ENCODE assay signal across 20 cellular contexts in the genomic region with DNA sequence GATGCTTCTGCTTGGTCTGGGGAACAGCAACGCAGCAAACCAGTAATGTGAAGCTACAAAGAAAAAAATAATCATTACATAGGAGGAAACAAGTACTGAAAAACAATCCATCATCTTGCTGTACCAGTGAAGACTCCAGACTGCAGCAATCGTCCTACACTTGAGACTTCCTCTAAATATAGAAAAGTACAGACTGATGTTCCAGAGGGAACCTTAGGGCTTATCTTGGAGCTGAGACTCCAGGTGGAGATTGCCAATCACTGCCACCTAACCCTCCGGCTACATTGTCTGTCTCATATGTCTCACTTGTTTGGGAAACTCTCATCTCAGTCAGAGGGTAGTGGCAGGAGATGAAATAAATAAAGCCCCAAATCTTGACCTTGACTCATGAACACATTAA. TPM values are rescaled to one million over a fixed set of nuclear protein-coding genes. Genes with fewer than 3 reads are reported as not detected.
A peak's percentile ranks its signal among the peaks of the same experiment; 100 is the strongest.
DNase-seq lines count a peak whose midpoint lies in the region; ATAC-seq, FAIRE-seq and TF ChIP-seq lines count a peak whose summit lies in the region.
"Had no signal": no experiment of that assay in that cellular context is flagged by ENCODE, and none has a peak within 500 bp of the region (broad histone marks: within the 10 kb centered on the region; RNA-seq: fewer than 3 reads in every experiment).

No MANE protein-coding gene starts in this region.

- H3K36me3 ChIP-seq in K562 (ENCODE audit: control insufficient read depth, insufficient read depth, low read length): no peaks in the 10 kb centered on the region
- no peaks in the 10 kb centered on the region for H3K36me3 ChIP-seq in osteoblast (ENCODE audit: insufficient read depth, low read length)
- no peaks in the 10 kb centered on the region for H3K36me3 ChIP-seq in gastrocnemius medialis
- H3K36me3 ChIP-seq in brain microvascular endothelial cell (replicated peaks): no peaks in the 10 kb centered on the region
- H3K36me3 ChIP-seq: BLaER1, HAP-1 had no signal

- in situ Hi-C loops in K562 (cut with MboI) (no loop called here), gastrocnemius medialis (cut with MboI; ENCODE audit: low sequenced_read_pairs in 4 of 4) (no loop called here), brain microvascular endothelial cell (cut with HindIII; ENCODE audit: low pct_ligation_motif_present, low sequenced_read_pairs) (no loop called here)

- POLR2A ChIA-PET in K562 (lab: Yijun Ruan, JAX): no interaction called here

- H3K4me2 ChIP-seq in K562 (ENCODE audit: insufficient read depth, low read length): no peak overlapping the region
- no peak overlapping the region for H3K4me2 ChIP-seq in osteoblast (ENCODE audit: insufficient read depth, low read length)
- H3K4me2 ChIP-seq: BLaER1 had no signal

- TF ChIP-seq EP300 in K562 (IDR thresholded peaks at IDR 0.05; ENCODE audit: low read length): no peak

- no peak for DNase-seq in K562 (ENCODE audit: extremely low read depth in 1 of 4, low spot score in 3 of 4)
- no peak for DNase-seq in osteoblast (ENCODE audit: insufficient read length, low spot score, missing footprints)
- peak; percentile 23 to 33 for DNase-seq in gastrocnemius medialis
- DNase-seq in brain microvascular endothelial cell: no peak
- DNase-seq in NCI-H526 (lab: John Stamatoyannopoulos, UW): no peak
- DNase-seq in D721Med (ENCODE audit: insufficient read length, low spot score): no peak
- DNase-seq: Caco-2; CD4-positive, CD25-positive, alpha-beta regulatory T cell; CD8-positive, alpha-beta T cell; DMS 273 treated with DMSO at 0.1 percent for 48 hours; DMS53; DMS79 treated with DMSO at 0.1 percent for 48 hours; GF-D8; HFFc6 had no signal

- H3K9me1 ChIP-seq in K562 (ENCODE audit: control insufficient read depth, insufficient read depth, low read length): no peaks in the 10 kb centered on the region

- TF ChIP-seq RAD21 in K562 (CRISPR knock-in tag; conservative IDR thresholded peaks at IDR 0.05 in 1 of 2, IDR thresholded peaks at IDR 0.05 in 1 of 2): no peak

- H3K79me2 ChIP-seq in K562 (ENCODE audit: control insufficient read depth, insufficient read depth, low read length) (no peaks in the 10 kb centered on the region), osteoblast (ENCODE audit: insufficient read depth, low read length) (no peaks in the 10 kb centered on the region)

- H3K27me3 ChIP-seq in K562 (ENCODE audit: control insufficient read depth in 2 of 2, insufficient read depth in 2 of 2, low read length in 2 of 2): no peaks in the 10 kb centered on the region
- H3K27me3 ChIP-seq in osteoblast (ENCODE audit: insufficient read depth, low read length): peaks cover 12% of the 10 kb centered on the region
- peaks cover 0 to 5% (median 0%) of the 10 kb centered on the region in 3 donors for H3K27me3 ChIP-seq in gastrocnemius medialis
- H3K27me3 ChIP-seq in brain microvascular endothelial cell (replicated peaks): no peaks in the 10 kb centered on the region
- H3K27me3 ChIP-seq: BLaER1 had no signal

- 14% methylated on average over 3 of the region's 3 CpGs for WGBS in K562 (ENCODE audit: insufficient coverage, low coverage, missing lambda C conversion rate)

- intact Hi-C loops in K562 (cut with micrococcal nuclease) (no loop called here), gastrocnemius medialis (cut with DNase I; ENCODE audit: low total_unique reads) (no loop called here)

- H3K27ac ChIP-seq in K562 (ENCODE audit: extremely low read depth, low read depth, low read length) (no peak overlapping the region), osteoblast (ENCODE audit: low read depth, low read length) (no peak overlapping the region), gastrocnemius medialis (peak overlapping the region; percentile 67 to 73 (median 68)), brain microvascular endothelial cell (no peak overlapping the region)
- H3K27ac ChIP-seq: BLaER1, C4-2B had no signal

- TF ChIP-seq CTCF in K562 (IDR thresholded peaks at IDR 0.05 in 2 of 3, conservative IDR thresholded peaks at IDR 0.05 in 1 of 3; ENCODE audit: insufficient read depth in 2 of 3, low read depth in 1 of 3, low read length in 3 of 3): no peak
- no peak for TF ChIP-seq CTCF in osteoblast (IDR thresholded peaks at IDR 0.05; ENCODE audit: extremely low read depth, low read depth, low read length)
- no peak for TF ChIP-seq CTCF in gastrocnemius medialis (IDR thresholded peaks at IDR 0.05 in 4 of 5, conservative IDR thresholded peaks at IDR 0.05 in 1 of 5)
- TF ChIP-seq CTCF in brain microvascular endothelial cell (IDR thresholded peaks at IDR 0.05; ENCODE audit: low read depth, low read length, missing control alignments): no peak
- TF ChIP-seq CTCF in D721Med (IDR thresholded peaks at IDR 0.05; ENCODE audit: insufficient read depth, missing control alignments): no peak

- H3K9me3 ChIP-seq in K562 (replicated peaks; ENCODE audit: control insufficient read depth, insufficient read depth, low read depth, low read length) (no peaks in the 10 kb centered on the region), osteoblast (ENCODE audit: low read depth, low read length) (no peaks in the 10 kb centered on the region), gastrocnemius medialis (no peaks in the 10 kb centered on the region)
- H3K9me3 ChIP-seq: BLaER1, Caco-2, HAP-1 had no signal

- H2AFZ ChIP-seq in K562 (ENCODE audit: low read depth, low read length): peak overlapping the region; percentile 47; the same call in 1 of the 2 replicates
- peak overlapping the region; percentile 20 for H2AFZ ChIP-seq in osteoblast (ENCODE audit: low read length)

- H3K4me1 ChIP-seq in K562 (replicated peaks in 1 of 2; ENCODE audit: control insufficient read depth in 2 of 2, insufficient read depth in 2 of 2, low read length in 2 of 2) (no peaks in the 10 kb centered on the region; a peak in 1 of 5 replicates), osteoblast (ENCODE audit: insufficient read depth, low read length) (peaks cover 15% of the 10 kb centered on the region), gastrocnemius medialis (peaks cover 5 to 6% of the 10 kb centered on the region in 2 donors)
- H3K4me1 ChIP-seq: BLaER1, Caco-2, HAP-1 had no signal

- ATAC-seq in K562 (peak; percentile 42), gastrocnemius medialis (peak; percentile 95 to 96)
- ATAC-seq: CD8-positive, alpha-beta T cell had no signal

- no peaks in the 10 kb centered on the region for H4K20me1 ChIP-seq in K562 (replicated peaks; ENCODE audit: control insufficient read depth, insufficient read depth, low read length)
- H4K20me1 ChIP-seq in osteoblast (ENCODE audit: insufficient read depth, low read length): no peaks in the 10 kb centered on the region
- H4K20me1 ChIP-seq: BLaER1 had no signal

- no peak for TF ChIP-seq POLR2A in K562 (conservative IDR thresholded peaks at IDR 0.05)
- TF ChIP-seq POLR2A in gastrocnemius medialis (IDR thresholded peaks at IDR 0.05): peak in 1 of 2 donors; percentile 23

- no peak overlapping the region for H3K9ac ChIP-seq in K562 (ENCODE audit: insufficient read depth in 1 of 2, low read depth in 2 of 2, low read length in 2 of 2)
- H3K9ac ChIP-seq: BLaER1 had no signal

- no TSS peak for BruUV-seq in K562 (replicated peaks; lab: Mats Ljungman, UMichigan)

- no peak overlapping the region for H3K4me3 ChIP-seq in K562
- no peak overlapping the region for H3K4me3 ChIP-seq in osteoblast (ENCODE audit: insufficient read depth, low read length)
- H3K4me3 ChIP-seq in gastrocnemius medialis: peak overlapping the region in 3 of 4 donors; percentile 12 to 46 (median 37)
- no peak overlapping the region for H3K4me3 ChIP-seq in brain microvascular endothelial cell (ENCODE audit: low read depth, low read length)
- H3K4me3 ChIP-seq: BLaER1, HAP-1 had no signal

- FAIRE-seq in K562 (lab: Jason Lieb, UNC): no peak
- no peak for FAIRE-seq in D721Med (lab: Jason Lieb, UNC)
- FAIRE-seq: GM12891, GM18507, H54 had no signal

- CTCF ChIA-PET in K562 (lab: Yijun Ruan, JAX; ENCODE audit: low intra/inter-chr PET ratio): no interaction called here

TF ChIP-seq in K562, 482 proteins besides CTCF, POLR2A, EP300 and RAD21 (continues in another document):
- TF ChIP-seq SAFB (IDR thresholded peaks at IDR 0.05; ENCODE audit: borderline replicate concordance, low read depth, low read length): no peak
- TF ChIP-seq ELF4 (CRISPR knock-in tag; IDR thresholded peaks at IDR 0.05): no peak
- TF ChIP-seq ETV6 (IDR thresholded peaks at IDR 0.05; ENCODE audit: borderline replicate concordance in 1 of 2, low read depth in 2 of 2, low read length in 1 of 2): no peak
- no peak for TF ChIP-seq ETV6 (CRISPR knock-in tag; IDR thresholded peaks at IDR 0.05; ENCODE audit: borderline replicate concordance)
- TF ChIP-seq ZNF165 (CRISPR knock-in tag; IDR thresholded peaks at IDR 0.05; ENCODE audit: borderline replicate concordance): no peak
- no peak for TF ChIP-seq ZNF75A (CRISPR knock-in tag; IDR thresholded peaks at IDR 0.05)
- no peak for TF ChIP-seq SNIP1 (IDR thresholded peaks at IDR 0.05; ENCODE audit: low read depth)
- TF ChIP-seq HDAC6 (IDR thresholded peaks at IDR 0.05; ENCODE audit: low read depth, low read length): no peak

RNA-seq across cellular contexts. Expression of gene UHMK1, which starts 9.4 kb away (rescaled TPM):
- total RNA-seq in K562 (2011; cell fraction: chromatin; rRNA removed; ENCODE audit: low replicate concordance): 31.4 and 70.8 TPM in 2 replicates
- total RNA-seq in K562 (2011; cell fraction: nucleolus; rRNA removed): 18.7 and 21.8 TPM in 2 replicates
- 46.7 and 75.7 TPM in 2 replicates for total RNA-seq in K562 (2011; cell fraction: nucleoplasm; rRNA removed)
- 34.0 and 36.0 TPM in 2 replicates for total RNA-seq in K562 (2014; rRNA removed)
- total RNA-seq in K562 (2014; rRNA removed; fragmentation: Illumina TruSeq; extraction: Trizol): 72.4 and 78.0 TPM in 2 replicates
- total RNA-seq in K562 (2015; rRNA removed; fragmentation: Illumina TruSeq; extraction: Trizol): 49.2 and 55.2 TPM in 2 replicates
- 42.6 and 43.3 TPM in 2 replicates for total RNA-seq in K562 (2021)
- 63.6 and 71.0 TPM in 2 replicates for polyA plus RNA-seq in K562 (2011; rRNA removed)
- 8.5 and 31.3 TPM in 2 replicates for polyA plus RNA-seq in K562 (2011; cell fraction: cytosol; rRNA removed)
- polyA plus RNA-seq in K562 (2011; cell fraction: nucleus; rRNA removed): 27.2 and 68.0 TPM in 2 replicates
- 18.7 and 19.1 TPM in 2 replicates for polyA plus RNA-seq in K562 (2012)
- 32.9 and 38.3 TPM in 2 replicates for polyA plus RNA-seq in K562 (2014; fragmentation: Illumina TruSeq; extraction: Trizol)
- 10 to 100 TPM; 13.1 to 20.5 TPM for polyA plus RNA-seq in K562 (2014; fragmentation: Nextera tagmentation; extraction: Ambion mirVana)
- polyA plus RNA-seq in K562 (2014; rRNA removed): 27.7 and 28.9 TPM in 2 replicates
- polyA minus RNA-seq in K562 (2011; rRNA and poly(A)+ RNA removed): 93.8 and 130 TPM in 2 replicates
- 46.0 and 46.8 TPM in 2 replicates for polyA minus RNA-seq in K562 (2011; cell fraction: cytosol; rRNA and poly(A)+ RNA removed)
- 33.4 and 86.7 TPM in 2 replicates for polyA minus RNA-seq in K562 (2011; cell fraction: nucleus; rRNA and poly(A)+ RNA removed)
- 43.9 and 51.4 TPM in 2 replicates for total RNA-seq in osteoblast
- 10 to 100 TPM; 60.2 to 91.0 (median 79.7) TPM for total RNA-seq in gastrocnemius medialis

Comparison
In these comparisons a context has a peak if more than half of its experiments do, and no peak if none do; other contexts are left out.
1. DNase-seq: peak in gastrocnemius medialis (2 of 2); none in K562 (0 of 4), osteoblast (single experiment), brain microvascular endothelial cell (single experiment), NCI-H526 (0 of 2) and D721Med (single experiment).
2. H3K27ac ChIP-seq: peak in gastrocnemius medialis (4 of 4); none in K562 (single experiment), osteoblast (single experiment) and brain microvascular endothelial cell (single experiment).
3. H3K4me3 ChIP-seq: peak in gastrocnemius medialis (3 of 4); none in K562 (single experiment), osteoblast (single experiment) and brain microvascular endothelial cell (single experiment).